ENCODE assay signal across 8 cellular contexts in the genomic region with DNA sequence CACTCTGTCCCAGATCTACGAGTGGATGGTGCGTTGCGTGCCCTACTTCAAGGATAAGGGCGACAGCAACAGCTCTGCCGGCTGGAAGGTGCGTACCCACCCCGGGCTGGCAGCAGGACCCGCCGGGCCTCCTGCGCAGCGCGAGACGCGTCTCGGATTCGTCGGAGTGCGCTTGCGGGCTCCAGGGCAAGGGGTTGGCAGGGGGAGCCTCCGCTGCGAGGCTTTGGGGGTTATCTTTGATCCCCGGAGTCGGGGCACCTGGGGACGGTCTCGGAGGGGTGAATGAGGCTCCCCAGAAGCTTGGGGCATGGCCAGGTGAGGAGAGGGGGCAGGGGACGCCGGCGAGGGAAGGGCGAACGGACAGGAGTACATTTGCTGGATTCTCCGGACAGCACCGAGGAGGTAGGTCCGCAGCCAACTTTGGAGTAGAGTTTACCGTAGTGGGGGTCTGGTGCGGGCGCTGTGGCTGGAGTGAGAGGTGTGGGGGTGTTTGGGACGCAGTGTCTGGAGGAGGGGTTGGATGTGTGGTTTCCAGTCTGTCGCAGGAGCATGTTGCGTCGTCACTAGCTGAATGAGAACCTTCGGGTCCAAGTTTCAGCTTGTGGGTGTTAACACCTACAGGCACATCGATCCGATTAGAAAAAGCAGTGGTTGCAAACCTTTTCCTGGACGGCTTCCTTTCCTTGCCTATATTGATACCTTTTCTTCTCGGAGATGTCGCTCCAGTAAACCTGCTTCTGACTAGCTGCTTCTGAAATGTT. TPM values are rescaled to one million over a fixed set of nuclear protein-coding genes. Genes with fewer than 3 reads are reported as not detected.
DNase-seq lines count a peak whose midpoint lies in the region; ATAC-seq and TF ChIP-seq lines count a peak whose summit lies in the region.

No MANE protein-coding gene starts in this region.

- DNase-seq in NCI-H524 (lab: John Stamatoyannopoulos, UW) (peak; percentile 8 to 24), NCI-H524 treated with DMSO at 0.1 percent for 48 hours (lab: John Stamatoyannopoulos, UW) (no peak), T-cell (peak in 3 of 34 experiments; percentile 8 to 13 (median 12)), esophagus muscularis mucosa (ENCODE audit: extremely low spot score) (no peak), nephron progenitor cell (peak; percentile 47), globus pallidus (ENCODE audit: low spot score) (no peak), NCI-H146 (lab: John Stamatoyannopoulos, UW) (no peak)

- CTCF ChIA-PET in T-cell (lab: Charles Lee) = interaction anchor here in 1 of 2 donors (0.7 kb wide), 1 partner anchor 513 kb away, joined by 4 read pairs; no protein-coding TSS in a partner anchor

- peaks cover 51 to 58% (median 56%) of the 10 kb centered on the region in 3 donors for H3K4me1 Mint-ChIP-seq in T-cell
- H3K4me1 Mint-ChIP-seq in nephron progenitor cell = peaks cover 49% of the 10 kb centered on the region

- H3K27me3 ChIP-seq in esophagus muscularis mucosa = no peaks in the 10 kb centered on the region

- TF ChIP-seq CTCF in esophagus muscularis mucosa (IDR thresholded peaks at IDR 0.05) (no peak), nephron progenitor cell (IDR thresholded peaks at IDR 0.05) (no peak)

- no peaks in the 10 kb centered on the region for H3K27me3 Mint-ChIP-seq in T-cell
- H3K27me3 Mint-ChIP-seq in nephron progenitor cell (ENCODE audit: low read depth, poor library complexity) = peaks cover 3% of the 10 kb centered on the region

- H3K9me3 Mint-ChIP-seq in T-cell (no peaks in the 10 kb centered on the region), nephron progenitor cell (no peaks in the 10 kb centered on the region)

- POLR2A ChIA-PET in T-cell (lab: Charles Lee) = interaction anchor here in 1 of 2 donors (0.6 to 1.2 kb wide), 2 partner anchors 14 to 343 kb away, joined by 3 to 4 read pairs; no protein-coding TSS in a partner anchor

- peaks cover 0 to 11% (median 4%) of the 10 kb centered on the region in 4 donors for H3K36me3 ChIP-seq in esophagus muscularis mucosa

- 18% methylated on average over 23 of the region's 46 CpGs for WGBS in esophagus muscularis mucosa

- TF ChIP-seq POLR2A in esophagus muscularis mucosa (IDR thresholded peaks at IDR 0.05; ENCODE audit: low read depth) = no peak

- H3K36me3 Mint-ChIP-seq in T-cell (peaks cover 11% of the 10 kb centered on the region), nephron progenitor cell (ENCODE audit: low read depth) (peaks cover 8% of the 10 kb centered on the region)

- no peak for TF ChIP-seq EP300 in esophagus muscularis mucosa (IDR thresholded peaks at IDR 0.05)

- H3K4me1 ChIP-seq in esophagus muscularis mucosa = peaks cover 35 to 49% (median 45%) of the 10 kb centered on the region in 4 donors

- no peaks in the 10 kb centered on the region for H3K9me3 ChIP-seq in esophagus muscularis mucosa

- ATAC-seq in T-cell (replicated peaks in 1 of 4) (no peak), HG02759 (IDR thresholded peaks at IDR 0.05; ENCODE audit: unreplicated experiment) (no peak)

- H3K27ac Mint-ChIP-seq in T-cell = peak overlapping the region; percentile 69 to 77
- H3K27ac Mint-ChIP-seq in nephron progenitor cell = peak overlapping the region; percentile 36

- peak overlapping the region; percentile 83 to 95 (median 90) for H3K4me3 ChIP-seq in esophagus muscularis mucosa

- H3K4me3 Mint-ChIP-seq in T-cell (peak overlapping the region; percentile 71 to 79 (median 77)), nephron progenitor cell (peak overlapping the region; percentile 95)

- intact Hi-C loops in esophagus muscularis mucosa (cut with DNase I) = no loop called here

- peak overlapping the region; percentile 98 to 100 (median 99) for H3K27ac ChIP-seq in esophagus muscularis mucosa (replicated peaks in 1 of 4)

RNA-seq across cellular contexts. Expression of a gene that starts 1.2 kb away (rescaled TPM):
- 10 to 100 TPM; 21.5 to 26.2 (median 22.2) TPM for total RNA-seq in T-cell
- 100 to 1,000 TPM in 3 of 4 donors, 10 to 100 TPM in 1; 92.2 to 154 (median 122) TPM for total RNA-seq in esophagus muscularis mucosa

Comparison
In these comparisons a context has a peak if more than half of its experiments do, and no peak if none do; other contexts are left out.
1. DNase-seq: peak in NCI-H524 (2 of 2) and nephron progenitor cell (single experiment); none in NCI-H524 treated with DMSO at 0.1 percent for 48 hours (single experiment), esophagus muscularis mucosa (single experiment), globus pallidus (single experiment) and NCI-H146 (single experiment).